In the genomic region with DNA sequence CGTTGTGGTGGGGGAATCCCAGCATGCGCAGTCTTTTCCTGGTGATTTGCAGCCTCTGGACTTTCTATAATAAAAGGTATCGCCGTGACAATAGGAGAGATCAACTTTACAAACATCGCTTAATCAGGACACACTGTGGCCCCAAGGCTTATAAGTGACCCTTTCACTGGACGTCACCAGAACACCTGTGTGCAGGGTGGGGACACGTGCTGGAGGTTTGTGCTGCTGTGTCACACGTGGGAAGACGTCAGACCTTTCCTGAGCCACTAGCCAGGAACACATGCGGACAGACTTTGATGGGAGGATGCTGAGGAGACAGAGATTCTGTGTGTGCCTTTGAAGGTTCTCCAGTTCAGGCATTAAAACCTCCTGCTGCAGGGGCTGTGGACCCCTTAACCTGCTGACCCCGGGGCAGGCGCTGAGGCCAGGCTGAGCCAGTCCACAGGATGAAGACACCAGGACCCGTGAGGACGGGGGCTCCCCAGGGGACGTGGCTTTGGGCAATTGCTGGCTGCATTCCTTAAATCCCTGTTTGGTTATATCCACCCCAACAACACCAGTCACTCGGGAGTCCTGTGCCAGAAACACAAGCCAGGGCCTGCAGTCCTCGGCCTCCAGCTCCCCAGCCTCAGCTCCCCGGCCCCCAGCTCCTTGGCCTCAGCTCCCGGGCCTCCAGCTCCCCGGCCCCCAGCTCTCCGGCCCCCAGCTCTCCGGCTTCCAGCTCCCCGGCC, we compare ENCODE assay signal across 25 cellular contexts.
"Had no signal": no experiment of that assay in that cellular context is flagged by ENCODE, and none has a peak within 500 bp of the region (broad histone marks: within the 10 kb centered on the region; RNA-seq: fewer than 3 reads in every experiment).

No MANE protein-coding gene starts in this region.

- H3K9me3 Mint-ChIP-seq: activated CD4-positive, alpha-beta memory T cell treated with anti-CD3 and anti-CD28 coated beads for 36 hours; mesothelial cell of epicardium had no signal

- H3K9me3 ChIP-seq: adrenal gland, ascending aorta, right lobe of liver, suprapubic skin, vagina had no signal

- H3K79me2 ChIP-seq: parathyroid adenoma had no signal

- H2AFZ ChIP-seq: parathyroid adenoma had no signal

- H3K27me3 Mint-ChIP-seq: activated naive CD8-positive, alpha-beta T cell had no signal

- ATAC-seq: naive thymus-derived CD8-positive, alpha-beta T cell; right lobe of liver; stimulated activated effector memory CD8-positive, alpha-beta T cell treated with anti-CD3 and anti-CD28 coated beads, Interleukin-12 subunit alpha, Interleukin-12 subunit beta, amount 100 ng/mL, for 72 hours; stimulated activated naive CD8-positive, alpha-beta T cell treated with anti-CD3 and anti-CD28 coated beads, Interleukin-15, amount 100 ng/mL, for 72 hours; T-helper 17 cell had no signal

- H3K36me3 ChIP-seq: adrenal gland, ascending aorta, left lung, right lobe of liver, suprapubic skin, vagina had no signal

- H3K4me3 Mint-ChIP-seq: activated CD4-positive, alpha-beta memory T cell treated with anti-CD3 and anti-CD28 coated beads for 36 hours; activated naive CD8-positive, alpha-beta T cell; mesothelial cell of epicardium; naive thymus-derived CD8-positive, alpha-beta T cell; stimulated activated effector memory CD8-positive, alpha-beta T cell treated with anti-CD3 and anti-CD28 coated beads, Interleukin-12 subunit alpha, Interleukin-12 subunit beta, amount 100 ng/mL, for 72 hours; stimulated activated naive CD8-positive, alpha-beta T cell treated with anti-CD3 and anti-CD28 coated beads, Interleukin-15, amount 100 ng/mL, for 72 hours; T-helper 17 cell had no signal

- H3K27ac ChIP-seq: adrenal gland, ascending aorta, left lung, parathyroid adenoma, right lobe of liver, suprapubic skin, vagina had no signal

- H3K4me1 Mint-ChIP-seq: mesothelial cell of epicardium; naive thymus-derived CD8-positive, alpha-beta T cell; stimulated activated naive CD8-positive, alpha-beta T cell treated with anti-CD3 and anti-CD28 coated beads, Interleukin-15, amount 100 ng/mL, for 72 hours; T-helper 17 cell had no signal

- H3K4me3 ChIP-seq: adrenal gland, ascending aorta, left lung, right lobe of liver, skin epidermis, suprapubic skin, vagina had no signal

- H3K27me3 ChIP-seq: ascending aorta, right lobe of liver, suprapubic skin, vagina had no signal

- H3K4me1 ChIP-seq: adrenal gland, ascending aorta, left lung, parathyroid adenoma, right lobe of liver had no signal

- DNase-seq: activated CD4-positive, alpha-beta memory T cell treated with anti-CD3 and anti-CD28 coated beads for 36 hours; activated CD4-positive, alpha-beta T cell treated with anti-CD3 and anti-CD28 coated beads for 4 hours; activated CD4-positive, CD25-positive, alpha-beta regulatory T cell; cerebellar nuclear complex; foreskin melanocyte; hippocampal formation; kidney glomerular epithelial cell; mammary epithelial cell; naive thymus-derived CD8-positive, alpha-beta T cell; right lobe of liver; stimulated activated CD4-positive, alpha-beta T cell treated with anti-CD3 and anti-CD28 coated beads, Interleukin-2, amount 100 ng/mL, for 24 hours; stimulated activated naive CD8-positive, alpha-beta T cell treated with anti-CD3 and anti-CD28 coated beads, Interleukin-15, amount 100 ng/mL, for 72 hours; SW 1271; T-helper 17 cell; trophoblast cell had no signal

- H3K9ac ChIP-seq: parathyroid adenoma had no signal

- H3K36me3 Mint-ChIP-seq: activated CD4-positive, alpha-beta memory T cell treated with anti-CD3 and anti-CD28 coated beads for 36 hours; activated naive CD8-positive, alpha-beta T cell; mesothelial cell of epicardium; naive thymus-derived CD8-positive, alpha-beta T cell; stimulated activated effector memory CD8-positive, alpha-beta T cell treated with anti-CD3 and anti-CD28 coated beads, Interleukin-12 subunit alpha, Interleukin-12 subunit beta, amount 100 ng/mL, for 72 hours had no signal

- H3K27ac Mint-ChIP-seq: activated CD4-positive, alpha-beta memory T cell treated with anti-CD3 and anti-CD28 coated beads for 36 hours; activated naive CD8-positive, alpha-beta T cell; mesothelial cell of epicardium; naive thymus-derived CD8-positive, alpha-beta T cell; stimulated activated effector memory CD8-positive, alpha-beta T cell treated with anti-CD3 and anti-CD28 coated beads, Interleukin-12 subunit alpha, Interleukin-12 subunit beta, amount 100 ng/mL, for 72 hours; stimulated activated naive CD8-positive, alpha-beta T cell treated with anti-CD3 and anti-CD28 coated beads, Interleukin-15, amount 100 ng/mL, for 72 hours; T-helper 17 cell had no signal
